ENCODE assay signal across 11 cellular contexts in genomic region chr2:50049237-50049636, GRCh38.
"Had no signal": no experiment of that assay in that cellular context is flagged by ENCODE, and none has a peak within 500 bp of the region (broad histone marks: within the 10 kb centered on the region; RNA-seq: fewer than 3 reads in every experiment).

No MANE protein-coding gene starts in this region.

- FAIRE-seq: H1, H54 had no signal

- H3K4me1 ChIP-seq: HAP-1 had no signal

- H3K4me2 ChIP-seq: GM23338 had no signal

- H3K9me3 ChIP-seq: HAP-1 had no signal

- H3K36me3 ChIP-seq: HAP-1 had no signal

- DNase-seq: GM23248, GOT3, H7, H9, HCEC 1CT, HFFc6 had no signal

- H3K4me3 ChIP-seq: GM23248, GM23338, HAP-1 had no signal

- ATAC-seq: GM23338, HCT116 had no signal

- H3K27ac ChIP-seq: GM23248 had no signal

- H2AFZ ChIP-seq: GM23248, GM23338 had no signal

- H3K9ac ChIP-seq: GM23248 had no signal
